1 cellular context compared by ENCODE assay signal in genomic region chr14:91060472-91061308, GRCh38.
TF ChIP-seq lines count a peak whose summit lies in the region.

TSS of gene RPS6KA5 (minus strand) at chr14:91060641. CDS start at chr14:91060434, 207 bp downstream.

TF ChIP-seq in HepG2, 621 proteins besides CTCF, POLR2A, EP300 and RAD21 (continued from another document and continues in another):
- peak; percentile 51; the same call in 1 of the 2 replicates for TF ChIP-seq ZBTB43 (CRISPR knock-in tag; conservative IDR thresholded peaks at IDR 0.05)
- TF ChIP-seq NFE2L2 (IDR thresholded peaks at IDR 0.05; ENCODE audit: low read length) = no peak
- TF ChIP-seq ZNF225 (CRISPR knock-in tag; IDR thresholded peaks at IDR 0.05) = no peak
- peak; percentile 91; the same call in 1 of the 2 replicates for TF ChIP-seq TFDP1 (CRISPR knock-in tag; IDR thresholded peaks at IDR 0.05; ENCODE audit: borderline replicate concordance)
- no peak for TF ChIP-seq THRA (CRISPR knock-in tag; IDR thresholded peaks at IDR 0.05; ENCODE audit: borderline replicate concordance)
- no peak; the same call in 1 of the 2 replicates for TF ChIP-seq ZNF441 (CRISPR knock-in tag; IDR thresholded peaks at IDR 0.05; ENCODE audit: borderline replicate concordance)
- 0 out of 2 replicates have a peak, but pooled peaks have one; percentile 50 for TF ChIP-seq ZNF263 (CRISPR knock-in tag; IDR thresholded peaks at IDR 0.05)
- peak; percentile 72 for TF ChIP-seq FOXP4 (CRISPR knock-in tag; IDR thresholded peaks at IDR 0.05)
- TF ChIP-seq POLR2AphosphoS2 (IDR thresholded peaks at IDR 0.05; ENCODE audit: low read depth, low read length) = no peak
- no peak for TF ChIP-seq MTA1 (CRISPR knock-in tag; IDR thresholded peaks at IDR 0.05; ENCODE audit: borderline replicate concordance)
- peak; percentile 80 for TF ChIP-seq HOXA3 (CRISPR knock-in tag; IDR thresholded peaks at IDR 0.05)
- TF ChIP-seq ZNF713 (CRISPR knock-in tag; IDR thresholded peaks at IDR 0.05) = no peak
- TF ChIP-seq CREM (IDR thresholded peaks at IDR 0.05) = peak; percentile 93
- no peak for TF ChIP-seq CREM (CRISPR knock-in tag; IDR thresholded peaks at IDR 0.05)
- no peak for TF ChIP-seq ZNF780A (CRISPR knock-in tag; IDR thresholded peaks at IDR 0.05)
- peak; percentile 41 for TF ChIP-seq ZNF574 (CRISPR knock-in tag; IDR thresholded peaks at IDR 0.05)
- no peak for TF ChIP-seq GABPA (IDR thresholded peaks at IDR 0.05; ENCODE audit: low read depth, low read length)
- peak; percentile 69; the same call in 1 of the 2 replicates for TF ChIP-seq GABPA (CRISPR knock-in tag; IDR thresholded peaks at IDR 0.05; ENCODE audit: low read depth)
- TF ChIP-seq FOXA3 (CRISPR knock-in tag; IDR thresholded peaks at IDR 0.05) = peak; percentile 45; the same call in 1 of the 2 replicates
- 0 out of 2 replicates have a peak, but pooled peaks have one; percentile 36 for TF ChIP-seq NFKB2 (CRISPR knock-in tag; IDR thresholded peaks at IDR 0.05; ENCODE audit: borderline replicate concordance)
- no peak for TF ChIP-seq CC2D1A (CRISPR knock-in tag; IDR thresholded peaks at IDR 0.05)
- peak; percentile 3; the same call in 1 of the 2 replicates for TF ChIP-seq ZNF768 (CRISPR knock-in tag; IDR thresholded peaks at IDR 0.05)
- TF ChIP-seq ARID3A (IDR thresholded peaks at IDR 0.05; ENCODE audit: low read depth, low read length) = 0 out of 2 replicates have a peak, but pooled peaks have one; percentile 38
- TF ChIP-seq SP2 (CRISPR knock-in tag; IDR thresholded peaks at IDR 0.05) = peak; percentile 94
- TF ChIP-seq ESRRA (CRISPR knock-in tag; IDR thresholded peaks at IDR 0.05; ENCODE audit: low read depth) = no peak
- TF ChIP-seq ZSCAN29 (CRISPR knock-in tag; conservative IDR thresholded peaks at IDR 0.05) = no peak
- no peak for TF ChIP-seq MYNN (CRISPR knock-in tag; IDR thresholded peaks at IDR 0.05; ENCODE audit: low read depth)
- TF ChIP-seq MAZ (IDR thresholded peaks at IDR 0.05; ENCODE audit: borderline replicate concordance, low read depth, low read length) = peak; percentile 73; the same call in 1 of the 2 replicates
- TF ChIP-seq MAZ (CRISPR knock-in tag; IDR thresholded peaks at IDR 0.05; ENCODE audit: low read depth) = peak; percentile 93
- TF ChIP-seq TBX2 (CRISPR knock-in tag; IDR thresholded peaks at IDR 0.05; ENCODE audit: borderline replicate concordance) = peak; percentile 79; the same call in 1 of the 2 replicates
- peak; percentile 38 for TF ChIP-seq RARA (CRISPR knock-in tag; IDR thresholded peaks at IDR 0.05)
- TF ChIP-seq GATA4 (IDR thresholded peaks at IDR 0.05; ENCODE audit: borderline replicate concordance, low read depth) = no peak
- 0 out of 2 replicates have a peak, but pooled peaks have one; percentile 49 for TF ChIP-seq MED13 (CRISPR knock-in tag; IDR thresholded peaks at IDR 0.05)
- no peak for TF ChIP-seq AGO1 (IDR thresholded peaks at IDR 0.05; ENCODE audit: low read depth, low read length, poor library complexity, severe bottlenecking)
- no peak for TF ChIP-seq ZNF10 (CRISPR knock-in tag; IDR thresholded peaks at IDR 0.05; ENCODE audit: borderline replicate concordance, low read depth)
- TF ChIP-seq HNF1A (IDR thresholded peaks at IDR 0.05; ENCODE audit: low read depth) = no peak; the same call in 1 of the 2 replicates
- 0 out of 2 replicates have a peak, but pooled peaks have one; percentile 18 for TF ChIP-seq HNF1A (CRISPR knock-in tag; IDR thresholded peaks at IDR 0.05; ENCODE audit: borderline replicate concordance)
- no peak for TF ChIP-seq FOSL2 (CRISPR knock-in tag; IDR thresholded peaks at IDR 0.05)
- TF ChIP-seq ZNF678 (CRISPR knock-in tag; IDR thresholded peaks at IDR 0.05) = 0 out of 2 replicates have a peak, but pooled peaks have one; percentile 8
- TF ChIP-seq ZMAT3 (CRISPR knock-in tag; conservative IDR thresholded peaks at IDR 0.05) = peak; percentile 92
- peak; percentile 61; the same call in 1 of the 2 replicates for TF ChIP-seq HOXA5 (CRISPR knock-in tag; IDR thresholded peaks at IDR 0.05)
- no peak; the same call in 1 of the 2 replicates for TF ChIP-seq ZNF709 (CRISPR knock-in tag; IDR thresholded peaks at IDR 0.05)
- TF ChIP-seq ZBED4 (CRISPR knock-in tag; IDR thresholded peaks at IDR 0.05; ENCODE audit: borderline replicate concordance) = no peak
- peak; percentile 83 for TF ChIP-seq HDAC1 (CRISPR knock-in tag; IDR thresholded peaks at IDR 0.05)
- peak; percentile 16; the same call in 1 of the 2 replicates for TF ChIP-seq CCDC6 (CRISPR knock-in tag; IDR thresholded peaks at IDR 0.05)
